ENCODE assay signal across 12 cellular contexts in the genomic region with DNA sequence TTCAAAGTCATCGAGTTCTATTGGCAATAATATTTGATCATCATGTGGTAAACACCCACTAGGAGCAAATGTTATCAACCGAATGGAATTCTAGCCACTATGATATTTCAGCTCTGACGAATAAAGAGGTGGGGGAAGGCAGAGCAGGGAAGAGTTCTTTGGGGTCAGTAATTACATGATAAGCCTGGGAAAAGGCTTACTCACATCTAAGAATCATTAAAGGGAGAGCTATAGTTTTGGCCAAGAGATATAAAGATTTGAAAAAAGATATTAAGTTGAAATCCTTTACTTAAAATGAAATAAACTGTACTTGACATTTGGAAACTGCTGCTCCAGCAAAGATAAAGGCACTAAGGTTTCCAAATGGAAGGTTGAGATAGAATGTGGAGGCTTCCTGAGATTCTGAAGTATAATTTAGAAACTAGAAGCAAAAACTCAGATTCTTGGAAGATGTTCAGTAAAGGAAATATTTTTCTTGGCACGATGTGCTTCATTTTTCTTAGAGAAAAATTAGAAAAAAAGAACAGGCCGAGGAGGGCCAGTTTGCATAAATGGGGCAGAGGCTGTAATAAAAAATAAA.
DNase-seq lines count a peak whose midpoint lies in the region; ATAC-seq and TF ChIP-seq lines count a peak whose summit lies in the region.
"Had no signal": no experiment of that assay in that cellular context is flagged by ENCODE, and none has a peak within 500 bp of the region (broad histone marks: within the 10 kb centered on the region; RNA-seq: fewer than 3 reads in every experiment).

No MANE protein-coding gene starts in this region.

- H3K27ac ChIP-seq in epithelial cell of prostate (peak overlapping the region; percentile 52), lower lobe of right lung (peak overlapping the region; percentile 20), transverse colon (peak overlapping the region in 3 of 4 donors; percentile 17 to 24 (median 18))

- H3K4me3 Mint-ChIP-seq in immature natural killer cell, result no peak overlapping the region
- H3K4me3 Mint-ChIP-seq in stimulated activated effector memory CD8-positive, alpha-beta T cell treated with anti-CD3 and anti-CD28 coated beads, Interleukin-12 subunit alpha, Interleukin-12 subunit beta, amount 100 ng/mL, for 72 hours, result no peak overlapping the region

- no peak overlapping the region for H3K27ac Mint-ChIP-seq in immature natural killer cell
- no peak overlapping the region for H3K27ac Mint-ChIP-seq in stimulated activated effector memory CD8-positive, alpha-beta T cell treated with anti-CD3 and anti-CD28 coated beads, Interleukin-12 subunit alpha, Interleukin-12 subunit beta, amount 100 ng/mL, for 72 hours

- peaks cover 0 to 5% (median 0%) of the 10 kb centered on the region in 6 donors for H3K9me3 Mint-ChIP-seq in immature natural killer cell
- H3K9me3 Mint-ChIP-seq in stimulated activated effector memory CD8-positive, alpha-beta T cell treated with anti-CD3 and anti-CD28 coated beads, Interleukin-12 subunit alpha, Interleukin-12 subunit beta, amount 100 ng/mL, for 72 hours, result peaks cover 6% of the 10 kb centered on the region

- H3K9me3 ChIP-seq in lower lobe of right lung (no peaks in the 10 kb centered on the region), transverse colon (no peaks in the 10 kb centered on the region)

- peak; percentile 4 for DNase-seq in NCI-H82 treated with DMSO at 0.1 percent for 48 hours (lab: John Stamatoyannopoulos, UW; ENCODE audit: unreplicated experiment)
- no peak for DNase-seq in epithelial cell of prostate (ENCODE audit: low read depth, low spot score)
- DNase-seq in lower lobe of right lung, result no peak
- DNase-seq in transverse colon, result no peak
- DNase-seq in immature natural killer cell, result no peak
- no peak for DNase-seq in AG08396 (ENCODE audit: low spot score)
- DNase-seq in stimulated activated effector memory CD8-positive, alpha-beta T cell treated with anti-CD3 and anti-CD28 coated beads, Interleukin-12 subunit alpha, Interleukin-12 subunit beta, amount 100 ng/mL, for 72 hours (ENCODE audit: low spot score in 2 of 2), result no peak
- no peak for DNase-seq in NCI-H1930 (lab: John Stamatoyannopoulos, UW)
- DNase-seq: activated CD8-positive, alpha-beta memory T cell treated with anti-CD3 and anti-CD28 coated beads, Interleukin-2, amount 50 U/mL, for 4 hours; amniotic stem cell; NCI-H2029; occipital lobe had no signal

- TF ChIP-seq CTCF in lower lobe of right lung (IDR thresholded peaks at IDR 0.05), result no peak
- TF ChIP-seq CTCF in transverse colon (IDR thresholded peaks at IDR 0.05), result no peak

- TF ChIP-seq POLR2A in transverse colon (IDR thresholded peaks at IDR 0.05), result no peak

- in situ Hi-C loops in transverse colon (cut with MboI; ENCODE audit: low pct_ligation_motif_present in 1 of 4, low pct_unique_long_range_greater_than_20kb in 1 of 4, low sequenced_read_pairs in 3 of 4), result no loop called here

- intact Hi-C loops in lower lobe of right lung (cut with DNase I), result no loop called here
- intact Hi-C loops in transverse colon (cut with DNase I; ENCODE audit: low total_unique reads), result no loop called here

- peaks cover 0 to 4% (median 2%) of the 10 kb centered on the region in 3 donors for H3K27me3 Mint-ChIP-seq in immature natural killer cell (ENCODE audit: low read depth in 3 of 3)

- H3K4me1 ChIP-seq in lower lobe of right lung (peaks cover 25% of the 10 kb centered on the region), transverse colon (no peaks in the 10 kb centered on the region)

- H3K27me3 ChIP-seq in lower lobe of right lung (ENCODE audit: low read depth) (no peaks in the 10 kb centered on the region), transverse colon (no peaks in the 10 kb centered on the region)

- H3K4me1 Mint-ChIP-seq in immature natural killer cell, result no peaks in the 10 kb centered on the region
- H3K4me1 Mint-ChIP-seq in stimulated activated effector memory CD8-positive, alpha-beta T cell treated with anti-CD3 and anti-CD28 coated beads, Interleukin-12 subunit alpha, Interleukin-12 subunit beta, amount 100 ng/mL, for 72 hours, result no peaks in the 10 kb centered on the region

- no peak for TF ChIP-seq EP300 in transverse colon (IDR thresholded peaks at IDR 0.05; ENCODE audit: low read depth)

- H3K36me3 ChIP-seq in lower lobe of right lung (no peaks in the 10 kb centered on the region), transverse colon (no peaks in the 10 kb centered on the region)

- ATAC-seq in lower lobe of right lung, result no peak
- no peak for ATAC-seq in stimulated activated effector memory CD8-positive, alpha-beta T cell treated with anti-CD3 and anti-CD28 coated beads, Interleukin-12 subunit alpha, Interleukin-12 subunit beta, amount 100 ng/mL, for 72 hours

- 56 to 62% methylated on average over 5 of the region's 5 CpGs for WGBS in transverse colon (ENCODE audit: low coverage in 1 of 2), 2 donors

- no peak overlapping the region for H3K4me3 ChIP-seq in lower lobe of right lung
- no peak overlapping the region for H3K4me3 ChIP-seq in transverse colon

- H3K36me3 Mint-ChIP-seq in immature natural killer cell, result no peaks in the 10 kb centered on the region
- no peaks in the 10 kb centered on the region for H3K36me3 Mint-ChIP-seq in stimulated activated effector memory CD8-positive, alpha-beta T cell treated with anti-CD3 and anti-CD28 coated beads, Interleukin-12 subunit alpha, Interleukin-12 subunit beta, amount 100 ng/mL, for 72 hours
